12 cellular contexts compared by ENCODE assay signal in genomic region chr11:17683378-17684161, GRCh38. TPM values are rescaled to one million over a fixed set of nuclear protein-coding genes. Genes with fewer than 3 reads are reported as not detected.
DNase-seq lines count a peak whose midpoint lies in the region; ATAC-seq and TF ChIP-seq lines count a peak whose summit lies in the region.
"Had no signal": no experiment of that assay in that cellular context is flagged by ENCODE, and none has a peak within 500 bp of the region (broad histone marks: within the 10 kb centered on the region; RNA-seq: fewer than 3 reads in every experiment).

No MANE protein-coding gene starts in this region.

- H3K27ac ChIP-seq in ascending aorta = no peak overlapping the region
- H3K27ac ChIP-seq: 22Rv1 had no signal

- no peaks in the 10 kb centered on the region for H3K27me3 ChIP-seq in ascending aorta

- no peaks in the 10 kb centered on the region for H3K9me3 ChIP-seq in ascending aorta

- TF ChIP-seq CTCF in fibroblast of villous mesenchyme (IDR thresholded peaks at IDR 0.05; ENCODE audit: insufficient read depth, low read depth, low read length) (no peak), ascending aorta (IDR thresholded peaks at IDR 0.05) (no peak)

- H3K4me1 ChIP-seq in ascending aorta = no peaks in the 10 kb centered on the region

- peak; percentile 8 for DNase-seq in DMS 273 (lab: John Stamatoyannopoulos, UW; ENCODE audit: unreplicated experiment)
- no peak for DNase-seq in DMS 273 treated with DMSO at 0.1 percent for 48 hours (lab: John Stamatoyannopoulos, UW)
- DNase-seq in fibroblast of villous mesenchyme (ENCODE audit: low read depth) = peak; percentile 36
- DNase-seq in stromal cell of bone marrow (ENCODE audit: low read depth) = peak; percentile 23
- DNase-seq in NCI-H2171 (lab: John Stamatoyannopoulos, UW) = no peak
- no peak for DNase-seq in anterior cingulate cortex (lab: John Stamatoyannopoulos, UW)
- DNase-seq in ascending aorta (ENCODE audit: low spot score in 2 of 2) = no peak
- DNase-seq: naive B cell; NCI-H1436; stimulated activated CD4-positive, alpha-beta T cell treated with anti-CD3 and anti-CD28 coated beads, Interleukin-4, amount 100 ng/mL, for 4 hours had no signal

- H3K4me3 ChIP-seq in fibroblast of villous mesenchyme (ENCODE audit: low read depth, low read length) (no peak overlapping the region), ascending aorta (no peak overlapping the region)

- H3K36me3 ChIP-seq in ascending aorta = no peaks in the 10 kb centered on the region

- intact Hi-C loops in ascending aorta (cut with DNase I) = no loop called here

- peak; percentile 84 for ATAC-seq in SK-N-SH treated with all-trans-retinoic acid at 6 μM for 48 hours

TF ChIP-seq in SK-N-SH treated with all-trans-retinoic acid at 6 μM for 48 hours, 23 proteins besides CTCF, POLR2A, EP300 and RAD21:
- TF ChIP-seq ZNF565 (CRISPR knock-in tag; conservative IDR thresholded peaks at IDR 0.05; ENCODE audit: low read depth) (no peak), SNAI2 (CRISPR knock-in tag; IDR thresholded peaks at IDR 0.05) (no peak), OSR1 (CRISPR knock-in tag; IDR thresholded peaks at IDR 0.05) (no peak), ARNTL (CRISPR knock-in tag; IDR thresholded peaks at IDR 0.05; ENCODE audit: borderline replicate concordance, low read depth) (no peak), RARB (CRISPR knock-in tag; IDR thresholded peaks at IDR 0.05) (no peak), TCF4 (CRISPR knock-in tag; IDR thresholded peaks at IDR 0.05; ENCODE audit: borderline replicate concordance) (no peak), POU6F1 (CRISPR knock-in tag; IDR thresholded peaks at IDR 0.05; ENCODE audit: borderline replicate concordance, low read depth) (no peak), ZNF70 (CRISPR knock-in tag; IDR thresholded peaks at IDR 0.05) (no peak), CSDC2 (CRISPR knock-in tag; IDR thresholded peaks at IDR 0.05) (no peak), PPARA (CRISPR knock-in tag; IDR thresholded peaks at IDR 0.05; ENCODE audit: borderline replicate concordance) (no peak), ESRRG (CRISPR knock-in tag; IDR thresholded peaks at IDR 0.05) (no peak)

RNA-seq across cellular contexts. Expression of gene MYOD1, which starts 35.8 kb away (rescaled TPM):
- total RNA-seq in fibroblast of villous mesenchyme = under 0.01 TPM in 1 of 2 replicates, not detected in the other
- total RNA-seq in ascending aorta = not detected

RNA-seq across cellular contexts. Expression of gene KCNC1, which starts 51.0 kb away (rescaled TPM):
- total RNA-seq in fibroblast of villous mesenchyme = 0.64 TPM in 1 of 2 replicates, not detected in the other
- total RNA-seq in ascending aorta = not detected

Comparison
In these comparisons a context has a peak if more than half of its experiments do, and no peak if none do; other contexts are left out.
1. DNase-seq: peak in DMS 273 (single experiment), fibroblast of villous mesenchyme (single experiment) and stromal cell of bone marrow (single experiment); none in DMS 273 treated with DMSO at 0.1 percent for 48 hours (single experiment), NCI-H2171 (single experiment), anterior cingulate cortex (0 of 58) and ascending aorta (0 of 2).